17 cellular contexts compared by ENCODE assay signal in the genomic region with DNA sequence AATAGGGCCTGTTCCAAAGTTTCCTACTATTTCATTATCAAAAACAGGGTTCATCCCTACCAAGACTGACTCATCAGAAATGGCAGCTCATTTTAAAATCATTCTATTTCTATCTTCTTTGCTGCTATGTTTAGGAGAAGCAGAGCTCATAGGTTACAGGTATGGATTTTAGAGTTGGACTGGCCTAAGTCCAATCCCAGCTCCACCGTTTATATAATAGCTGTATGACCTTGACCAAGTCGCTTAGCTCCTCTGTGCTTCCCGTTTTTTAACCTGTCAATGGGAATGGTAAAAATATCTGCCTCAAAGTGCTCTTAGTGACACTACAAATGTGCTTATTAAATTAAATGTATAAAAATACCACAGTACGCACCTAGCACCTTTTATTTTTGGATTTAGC.
DNase-seq lines count a peak whose midpoint lies in the region; ATAC-seq and TF ChIP-seq lines count a peak whose summit lies in the region.
"Had no signal": no experiment of that assay in that cellular context is flagged by ENCODE, and none has a peak within 500 bp of the region (broad histone marks: within the 10 kb centered on the region; RNA-seq: fewer than 3 reads in every experiment).

No MANE protein-coding gene starts in this region.

- H3K36me3 ChIP-seq in heart left ventricle: peaks cover 0 to 60% (median 0%) of the 10 kb centered on the region in 9 donors
- peaks cover 5% of the 10 kb centered on the region for H3K36me3 ChIP-seq in left ventricle myocardium inferior

- TF ChIP-seq POLR2A in heart left ventricle (IDR thresholded peaks at IDR 0.05): no peak

- TF ChIP-seq CTCF in heart left ventricle (IDR thresholded peaks at IDR 0.05): no peak
- no peak for TF ChIP-seq CTCF in left ventricle myocardium inferior (IDR thresholded peaks at IDR 0.05; ENCODE audit: borderline replicate concordance)

- H3K4me3 ChIP-seq in heart left ventricle (no peak overlapping the region), left ventricle myocardium inferior (no peak overlapping the region)
- H3K4me3 ChIP-seq: GM23338 had no signal

- peaks cover 0 to 40% (median 5%) of the 10 kb centered on the region in 12 donors for H3K4me1 ChIP-seq in heart left ventricle
- peaks cover 40% of the 10 kb centered on the region for H3K4me1 ChIP-seq in left ventricle myocardium inferior

- intact Hi-C loops in heart left ventricle (cut with DNase I) (no loop called here), Right ventricle myocardium inferior (cut with DNase I) (no loop called here), left ventricle myocardium inferior (cut with micrococcal nuclease) (no loop called here), left ventricle myocardium superior (cut with micrococcal nuclease) (no loop called here)

- no peaks in the 10 kb centered on the region for H3K27me3 ChIP-seq in heart left ventricle
- no peaks in the 10 kb centered on the region for H3K27me3 ChIP-seq in left ventricle myocardium inferior (ENCODE audit: low read depth)

- H3K9me3 ChIP-seq in heart left ventricle (no peaks in the 10 kb centered on the region), left ventricle myocardium inferior (replicated peaks) (no peaks in the 10 kb centered on the region)

- DNase-seq in heart left ventricle (no peak), Right ventricle myocardium inferior (ENCODE audit: missing footprints) (no peak), left ventricle myocardium inferior (no peak), left ventricle myocardium superior (no peak), putamen (ENCODE audit: low spot score) (peak; percentile 10), NCI-H146 treated with DMSO at 0.1 percent for 48 hours (lab: John Stamatoyannopoulos, UW; ENCODE audit: unreplicated experiment) (no peak)
- DNase-seq: C1 segment of cervical spinal cord; Calu3; CD4-positive, alpha-beta memory T cell; COR-L47; DMS153; DMS79; EL; GDM1; H9 had no signal

- peak; percentile 8 to 30 (median 19) for ATAC-seq in heart left ventricle
- no peak for ATAC-seq in Right ventricle myocardium inferior
- peak; percentile 14 for ATAC-seq in left ventricle myocardium superior
- ATAC-seq: GM23338, HCT116 had no signal

- 40 to 55% (median 44%) methylated on average over 4 of the region's 4 CpGs for WGBS in heart left ventricle, 4 donors

- H3K27ac ChIP-seq in heart left ventricle: peak overlapping the region in 7 of 12 donors; percentile 4 to 59 (median 30)
- H3K27ac ChIP-seq in left ventricle myocardium inferior (replicated peaks): peak overlapping the region; percentile 57
